ENCODE assay signal across 14 cellular contexts in genomic region chr3:121443456-121443855, GRCh38.
DNase-seq lines count a peak whose midpoint lies in the region; ATAC-seq and TF ChIP-seq lines count a peak whose summit lies in the region.
"Had no signal": no experiment of that assay in that cellular context is flagged by ENCODE, and none has a peak within 500 bp of the region (broad histone marks: within the 10 kb centered on the region; RNA-seq: fewer than 3 reads in every experiment).

No MANE protein-coding gene starts in this region.

- H3K23ac ChIP-seq in IMR-90 (ENCODE audit: low read depth, low read length): no peak overlapping the region
- H3K23ac ChIP-seq in mesenchymal stem cell (ENCODE audit: low read length in 2 of 2): no peak overlapping the region

- no peak overlapping the region for H3K4me3 Mint-ChIP-seq in activated T-cell treated with anti-CD3 and anti-CD28 coated beads, Interleukin-2, amount 50 U/mL, for 72 hours
- H3K4me3 Mint-ChIP-seq: B cell; CD4-positive, alpha-beta memory T cell had no signal

- DNase-seq in IMR-90 (peak; percentile 26), MV-4-11 (lab: John Stamatoyannopoulos, UW) (peak; percentile 44), choroid plexus epithelial cell (ENCODE audit: low read depth) (peak; percentile 37), mesenchymal stem cell (peak; percentile 10), NCI-H510A (lab: John Stamatoyannopoulos, UW) (no peak), NCI-H1436 treated with DMSO at 0.1 percent for 48 hours (lab: John Stamatoyannopoulos, UW) (no peak)
- DNase-seq in activated T-cell treated with anti-CD3 and anti-CD28 coated beads, Interleukin-2, amount 50 U/mL, for 72 hours: no peak
- DNase-seq: CD4-positive, alpha-beta memory T cell; DMS79; GM23248 had no signal

- no peak overlapping the region for H2AK5ac ChIP-seq in IMR-90 (ENCODE audit: low read depth, low read length)
- no peak overlapping the region for H2AK5ac ChIP-seq in mesenchymal stem cell (ENCODE audit: low read length, severe bottlenecking)

- no peaks in the 10 kb centered on the region for H3K27me3 Mint-ChIP-seq in activated T-cell treated with anti-CD3 and anti-CD28 coated beads, Interleukin-2, amount 50 U/mL, for 72 hours (ENCODE audit: low read depth)
- H3K27me3 Mint-ChIP-seq: B cell; CD4-positive, alpha-beta memory T cell had no signal

- POLR2A ChIA-PET in IMR-90 (lab: Charles Lee; ENCODE audit: unreplicated experiment): no interaction called here

- H3K56ac ChIP-seq in IMR-90 (ENCODE audit: extremely low read depth, insufficient read depth, low read length): no peak overlapping the region

- in situ Hi-C loops in IMR-90 (cut with MboI; ENCODE audit: low sequenced_read_pairs): no loop called here

- no peaks in the 10 kb centered on the region for H3K4me1 Mint-ChIP-seq in activated T-cell treated with anti-CD3 and anti-CD28 coated beads, Interleukin-2, amount 50 U/mL, for 72 hours (ENCODE audit: low read depth)
- H3K4me1 Mint-ChIP-seq: B cell had no signal

- no CpG with 5 or more reads among the region's 1 CpG for WGBS in IMR-90 (ENCODE audit: extremely low coverage in 2 of 2, insufficient read length in 1 of 2), 2 experiments
- WGBS in mesenchymal stem cell: no CpG with 5 or more reads among the region's 1 CpG

- H3K4me3 ChIP-seq in IMR-90 (ENCODE audit: insufficient read depth, low read depth, low read length): no peak overlapping the region
- H3K4me3 ChIP-seq in choroid plexus epithelial cell (ENCODE audit: low read depth, low read length): no peak overlapping the region
- H3K4me3 ChIP-seq in mesenchymal stem cell (ENCODE audit: insufficient read depth in 1 of 2, low read depth in 1 of 2, low read length in 2 of 2): no peak overlapping the region
- H3K4me3 ChIP-seq: GM12878, GM23248 had no signal

- H2BK12ac ChIP-seq in mesenchymal stem cell (ENCODE audit: low read length in 2 of 2): no peak overlapping the region

- H3K27ac Mint-ChIP-seq in activated T-cell treated with anti-CD3 and anti-CD28 coated beads, Interleukin-2, amount 50 U/mL, for 72 hours: no peak overlapping the region
- H3K27ac Mint-ChIP-seq: B cell; CD4-positive, alpha-beta memory T cell had no signal

- H3K36me3 ChIP-seq in IMR-90 (ENCODE audit: control insufficient read depth, insufficient read depth, low read length): no peaks in the 10 kb centered on the region
- no peaks in the 10 kb centered on the region for H3K36me3 ChIP-seq in mesenchymal stem cell (ENCODE audit: control insufficient read depth in 1 of 2, insufficient read depth in 2 of 2, low read depth in 1 of 2, low read length in 2 of 2)

- TF ChIP-seq RAD21 in IMR-90 (IDR thresholded peaks at IDR 0.05; ENCODE audit: low read length): no peak

- H3K79me1 ChIP-seq in IMR-90 (ENCODE audit: low read depth in 1 of 2, low read length in 2 of 2): no peaks in the 10 kb centered on the region
- H3K79me1 ChIP-seq in mesenchymal stem cell (replicated peaks; ENCODE audit: low read length, poor library complexity, severe bottlenecking): no peaks in the 10 kb centered on the region

- H4K91ac ChIP-seq in IMR-90 (ENCODE audit: insufficient read depth, low read depth, low read length) (no peak overlapping the region), mesenchymal stem cell (ENCODE audit: low read length) (no peak overlapping the region)

- H3K9me1 ChIP-seq in IMR-90 (ENCODE audit: insufficient read depth, low read length): no peaks in the 10 kb centered on the region

- no peak for TF ChIP-seq POLR2A in IMR-90 (IDR thresholded peaks at IDR 0.05; ENCODE audit: low read depth, low read length)

- TF ChIP-seq CTCF in IMR-90 (conservative IDR thresholded peaks at IDR 0.05; ENCODE audit: low read depth, low read length) (no peak), choroid plexus epithelial cell (conservative IDR thresholded peaks at IDR 0.05; ENCODE audit: low read depth, low read length) (no peak)

- dilution Hi-C loops in IMR-90 (cut with HindIII; ENCODE audit: low sequenced_read_pairs, unreplicated experiment): no loop called here

- no TSS peak for BruUV-seq in IMR-90 (replicated peaks; lab: Mats Ljungman, UMichigan)

- ATAC-seq in IMR-90 (ENCODE audit: low read depth): no peak
- no peak for ATAC-seq in activated T-cell treated with anti-CD3 and anti-CD28 coated beads, Interleukin-2, amount 50 U/mL, for 72 hours (replicated peaks in 1 of 2)
- ATAC-seq: GM12878, HCT116 had no signal

- H4K8ac ChIP-seq in IMR-90 (ENCODE audit: low read depth in 2 of 2, low read length in 2 of 2): no peak overlapping the region
- no peak overlapping the region for H4K8ac ChIP-seq in mesenchymal stem cell (ENCODE audit: low read length)

- CTCF ChIA-PET in IMR-90 (lab: Yijun Ruan, JAX): no interaction called here

- H3K18ac ChIP-seq in IMR-90 (ENCODE audit: low read depth, low read length): no peak overlapping the region
- H3K18ac ChIP-seq in mesenchymal stem cell (ENCODE audit: low read depth in 1 of 2, low read length in 2 of 2): no peak overlapping the region

- no peaks in the 10 kb centered on the region for H3K9me3 ChIP-seq in IMR-90 (ENCODE audit: control insufficient read depth, insufficient read depth, low read length)
- peaks cover 4% of the 10 kb centered on the region for H3K9me3 ChIP-seq in mesenchymal stem cell (ENCODE audit: control insufficient read depth, low read length)

- H4K5ac ChIP-seq in IMR-90 (ENCODE audit: low read depth, low read length): no peak overlapping the region

- H3K4me2 ChIP-seq in IMR-90 (ENCODE audit: low read depth, low read length): no peak overlapping the region
- no peak overlapping the region for H3K4me2 ChIP-seq in mesenchymal stem cell (ENCODE audit: low read length, poor library complexity, severe bottlenecking)

- no peak overlapping the region for H3K14ac ChIP-seq in IMR-90 (replicated peaks; ENCODE audit: low read depth, low read length)
- H3K14ac ChIP-seq in mesenchymal stem cell (ENCODE audit: low read length in 2 of 2): no peak overlapping the region

- H3K27ac ChIP-seq in IMR-90 (ENCODE audit: insufficient read depth, low read length): no peak overlapping the region
- no peak overlapping the region for H3K27ac ChIP-seq in mesenchymal stem cell (ENCODE audit: low read length, poor library complexity, severe bottlenecking)
- H3K27ac ChIP-seq: C4-2B, GM23248 had no signal

- H3K9ac ChIP-seq in IMR-90 (ENCODE audit: low read depth, low read length): no peak overlapping the region
- H3K9ac ChIP-seq in mesenchymal stem cell (ENCODE audit: low read length): no peak overlapping the region
- H3K9ac ChIP-seq: GM23248 had no signal

- no peak overlapping the region for H3K4ac ChIP-seq in IMR-90 (ENCODE audit: low read depth, low read length)
- no peak overlapping the region for H3K4ac ChIP-seq in mesenchymal stem cell (ENCODE audit: low read depth in 1 of 2, low read length in 2 of 2)

- no peaks in the 10 kb centered on the region for H3K9me3 Mint-ChIP-seq in activated T-cell treated with anti-CD3 and anti-CD28 coated beads, Interleukin-2, amount 50 U/mL, for 72 hours

- peaks cover 8 to 26% of the 10 kb centered on the region in 2 donors for H3K36me3 Mint-ChIP-seq in activated T-cell treated with anti-CD3 and anti-CD28 coated beads, Interleukin-2, amount 50 U/mL, for 72 hours (ENCODE audit: insufficient read depth in 2 of 2)
- H3K36me3 Mint-ChIP-seq: CD4-positive, alpha-beta memory T cell had no signal

- H2BK20ac ChIP-seq in IMR-90 (ENCODE audit: low read depth, low read length): no peak overlapping the region

- intact Hi-C loops in IMR-90 (cut with micrococcal nuclease): no loop called here

- no peak overlapping the region for H2BK120ac ChIP-seq in IMR-90 (ENCODE audit: low read depth, low read length)
- no peak overlapping the region for H2BK120ac ChIP-seq in mesenchymal stem cell (ENCODE audit: low read depth, low read length)

- H3K4me1 ChIP-seq in IMR-90 (ENCODE audit: control insufficient read depth, insufficient read depth, low read length): no peaks in the 10 kb centered on the region
- H3K4me1 ChIP-seq in mesenchymal stem cell (ENCODE audit: control insufficient read depth, insufficient read depth, low read depth, low read length): no peaks in the 10 kb centered on the region

- H3K27me3 ChIP-seq in IMR-90 (ENCODE audit: control insufficient read depth, insufficient read depth, low read length): no peaks in the 10 kb centered on the region
- H3K27me3 ChIP-seq in mesenchymal stem cell (ENCODE audit: control insufficient read depth in 1 of 2, insufficient read depth in 1 of 2, low read length in 2 of 2): no peaks in the 10 kb centered on the region

- no peak overlapping the region for H2AK9ac ChIP-seq in IMR-90 (replicated peaks; ENCODE audit: low read depth, low read length, poor library complexity)

- H4K20me1 ChIP-seq in IMR-90 (ENCODE audit: insufficient read depth, low read length): no peaks in the 10 kb centered on the region

- no peak overlapping the region for H2BK15ac ChIP-seq in IMR-90 (ENCODE audit: low read depth, low read length)
- no peak overlapping the region for H2BK15ac ChIP-seq in mesenchymal stem cell (ENCODE audit: low read depth, poor library complexity, severe bottlenecking)

- H2AFZ ChIP-seq in IMR-90 (replicated peaks; ENCODE audit: low read length, poor library complexity) (no peak overlapping the region), mesenchymal stem cell (ENCODE audit: low read depth, low read length) (no peak overlapping the region)
- H2AFZ ChIP-seq: GM23248 had no signal

- H2BK5ac ChIP-seq in IMR-90 (ENCODE audit: low read depth, low read length, poor library complexity, severe bottlenecking): no peak overlapping the region
- H2BK5ac ChIP-seq in mesenchymal stem cell (ENCODE audit: low read depth, low read length, poor library complexity, severe bottlenecking): no peak overlapping the region

TF ChIP-seq in IMR-90, 13 proteins besides CTCF, POLR2A, EP300 and RAD21:
- TF ChIP-seq CEBPB (IDR thresholded peaks at IDR 0.05; ENCODE audit: low read depth, low read length) (0 out of 2 replicates have a peak, but pooled peaks have one; percentile 18), MXI1 (IDR thresholded peaks at IDR 0.05; ENCODE audit: borderline replicate concordance, low read depth, low read length) (no peak)

Comparison
In these comparisons a context has a peak if more than half of its experiments do, and no peak if none do; other contexts are left out.
1. DNase-seq: peak in IMR-90 (single experiment), MV-4-11 (single experiment), choroid plexus epithelial cell (single experiment) and mesenchymal stem cell (single experiment); none in NCI-H510A (single experiment), activated T-cell treated with anti-CD3 and anti-CD28 coated beads, Interleukin-2, amount 50 U/mL, for 72 hours (0 of 2) and NCI-H1436 treated with DMSO at 0.1 percent for 48 hours (single experiment).